Comparison of ENCODE assay signal across 23 cellular contexts in genomic region chr12:78853231-78853630, GRCh38. TPM values are rescaled to one million over a fixed set of nuclear protein-coding genes. Genes with fewer than 3 reads are reported as not detected.
"Had no signal": no experiment of that assay in that cellular context is flagged by ENCODE, and none has a peak within 500 bp of the region (broad histone marks: within the 10 kb centered on the region; RNA-seq: fewer than 3 reads in every experiment).

No MANE protein-coding gene starts in this region.

- H3K9me3 Mint-ChIP-seq: type B pancreatic cell had no signal

- H3K9me3 ChIP-seq: esophagus squamous epithelium, lower lobe of right lung, ovary, psoas muscle, thyroid gland had no signal

- ATAC-seq: effector memory CD8-positive, alpha-beta T cell; left ventricle myocardium superior; lower lobe of right lung; natural killer cell treated with Interleukin-12 subunit alpha and Interleukin-12 subunit beta and Interleukin-15 and Interleukin-18, amount 100 ng/mL, for 72 hours; psoas muscle; right cardiac atrium; stimulated activated effector memory CD8-positive, alpha-beta T cell treated with anti-CD3 and anti-CD28 coated beads, Interleukin-12 subunit alpha, Interleukin-12 subunit beta, amount 100 ng/mL, for 72 hours had no signal

- H3K27me3 Mint-ChIP-seq: effector memory CD8-positive, alpha-beta T cell; natural killer cell treated with Interleukin-12 subunit alpha and Interleukin-12 subunit beta and Interleukin-15 and Interleukin-18, amount 100 ng/mL, for 72 hours; type B pancreatic cell had no signal

- H3K4me1 Mint-ChIP-seq: immature natural killer cell; neural crest cell; stimulated activated effector memory CD8-positive, alpha-beta T cell treated with anti-CD3 and anti-CD28 coated beads, Interleukin-12 subunit alpha, Interleukin-12 subunit beta, amount 100 ng/mL, for 72 hours had no signal

- H3K4me1 ChIP-seq: esophagus squamous epithelium, lower lobe of right lung, psoas muscle, sigmoid colon, stomach, thyroid gland had no signal

- DNase-seq: cortex of kidney; effector memory CD8-positive, alpha-beta T cell; erythroblast; esophagus squamous epithelium; hypothalamus; immature natural killer cell; left ventricle myocardium superior; lower lobe of right lung; occipital lobe; ovary; posterior cingulate gyrus; psoas muscle; right cardiac atrium; sigmoid colon; stimulated activated CD4-positive, alpha-beta T cell treated with anti-CD3 and anti-CD28 coated beads, Interleukin-2, amount 100 ng/mL, for 24 hours; stimulated activated CD4-positive, alpha-beta T cell treated with anti-CD3 and anti-CD28 coated beads, Interleukin-4, amount 100 ng/mL, for 24 hours; stimulated activated naive CD4-positive, alpha-beta T cell treated with Interleukin-2 at 50 U/mL for 16 hours; stomach; thyroid gland had no signal

- H3K4me3 Mint-ChIP-seq: effector memory CD8-positive, alpha-beta T cell; immature natural killer cell; natural killer cell treated with Interleukin-12 subunit alpha and Interleukin-12 subunit beta and Interleukin-15 and Interleukin-18, amount 100 ng/mL, for 72 hours; neural crest cell; stimulated activated effector memory CD8-positive, alpha-beta T cell treated with anti-CD3 and anti-CD28 coated beads, Interleukin-12 subunit alpha, Interleukin-12 subunit beta, amount 100 ng/mL, for 72 hours; type B pancreatic cell had no signal

- H3K27ac ChIP-seq: esophagus squamous epithelium, lower lobe of right lung, ovary, psoas muscle, sigmoid colon, stomach, thyroid gland had no signal

- H3K27me3 ChIP-seq: esophagus squamous epithelium, ovary, sigmoid colon, stomach, thyroid gland had no signal

- H3K27ac Mint-ChIP-seq: effector memory CD8-positive, alpha-beta T cell; immature natural killer cell; natural killer cell treated with Interleukin-12 subunit alpha and Interleukin-12 subunit beta and Interleukin-15 and Interleukin-18, amount 100 ng/mL, for 72 hours; stimulated activated effector memory CD8-positive, alpha-beta T cell treated with anti-CD3 and anti-CD28 coated beads, Interleukin-12 subunit alpha, Interleukin-12 subunit beta, amount 100 ng/mL, for 72 hours; type B pancreatic cell had no signal

- H3K36me3 ChIP-seq: esophagus squamous epithelium, lower lobe of right lung, ovary, sigmoid colon, stomach, thyroid gland had no signal

- H3K36me3 Mint-ChIP-seq: immature natural killer cell; natural killer cell treated with Interleukin-12 subunit alpha and Interleukin-12 subunit beta and Interleukin-15 and Interleukin-18, amount 100 ng/mL, for 72 hours; stimulated activated effector memory CD8-positive, alpha-beta T cell treated with anti-CD3 and anti-CD28 coated beads, Interleukin-12 subunit alpha, Interleukin-12 subunit beta, amount 100 ng/mL, for 72 hours; type B pancreatic cell had no signal

- H3K4me3 ChIP-seq: esophagus squamous epithelium, lower lobe of right lung, ovary, psoas muscle, sigmoid colon, stomach, thyroid gland had no signal

RNA-seq across cellular contexts. Expression of gene SYT1, which starts 11.3 kb away (rescaled TPM):
- total RNA-seq: natural killer cell treated with Interleukin-12 subunit alpha and Interleukin-12 subunit beta and Interleukin-15 and Interleukin-18, amount 100 ng/mL, for 72 hours had no signal
- polyA plus RNA-seq: immature natural killer cell had no signal
